In the genomic region with DNA sequence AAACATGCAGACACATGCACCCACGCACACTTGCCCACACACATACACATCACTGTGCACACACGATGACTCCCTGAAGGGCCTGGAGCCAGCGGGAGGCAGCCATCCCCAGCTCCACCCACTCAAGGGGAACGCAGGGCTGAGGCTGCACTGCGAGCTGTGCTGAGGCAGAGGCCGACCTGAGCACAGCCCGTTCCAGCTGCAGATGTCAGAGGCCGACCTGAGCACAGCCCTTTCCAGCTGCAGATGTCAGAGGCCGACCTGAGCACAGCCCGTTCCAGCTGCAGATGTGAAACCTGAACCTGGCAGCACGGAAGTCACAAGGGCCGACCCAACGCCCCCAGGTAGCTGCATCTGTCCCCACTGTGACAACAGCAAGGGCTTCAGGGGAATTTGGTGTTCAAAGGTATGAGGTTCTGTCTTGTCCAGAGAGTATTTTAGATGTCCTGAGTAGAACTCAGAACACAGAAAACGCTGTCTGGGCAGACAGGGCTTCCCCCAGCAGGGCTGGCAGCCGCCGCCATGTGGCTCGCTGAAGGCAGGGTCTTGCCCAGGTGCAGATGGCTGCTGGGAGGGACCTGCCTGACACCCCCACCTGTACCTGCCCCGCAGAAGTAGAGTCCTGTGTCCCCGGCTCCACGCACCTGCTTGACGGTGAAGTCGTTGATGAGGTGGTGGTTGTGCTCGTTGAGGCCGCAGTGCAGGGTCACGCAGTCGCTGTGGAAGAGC, we compare ENCODE assay signal across 12 cellular contexts. TPM values are rescaled to one million over a fixed set of nuclear protein-coding genes. Genes with fewer than 3 reads are reported as not detected.
A peak's percentile ranks its signal among the peaks of the same experiment; 100 is the strongest.
DNase-seq lines count a peak whose midpoint lies in the region; ATAC-seq and TF ChIP-seq lines count a peak whose summit lies in the region.
"Had no signal": no experiment of that assay in that cellular context is flagged by ENCODE, and none has a peak within 500 bp of the region (broad histone marks: within the 10 kb centered on the region; RNA-seq: fewer than 3 reads in every experiment).

No MANE protein-coding gene starts in this region.

- DNase-seq in GM13976 (ENCODE audit: low spot score) (peak; percentile 71), MM.1S (peak; percentile 97), lower lobe of right lung (no peak), HuH-7.5 (ENCODE audit: low spot score) (no peak), MCF 10A (ENCODE audit: unreplicated experiment) (no peak), NCI-H1436 treated with DMSO at 0.1 percent for 48 hours (lab: John Stamatoyannopoulos, UW) (no peak)
- DNase-seq: activated T-cell treated with anti-CD3 and anti-CD28 coated beads, Interleukin-2, amount 50 U/mL, for 48 hours; Caco-2; tibial artery had no signal

- H3K9ac ChIP-seq in MM.1S (ENCODE audit: low read length): peak overlapping the region; percentile 62

- CTCF ChIA-PET in MCF 10A (lab: Yijun Ruan, JAX): interaction anchor here (0.6 kb wide), 1 partner anchor 112 kb away, joined by 4 read pairs; no protein-coding TSS in a partner anchor

- in situ Hi-C loops in GM13976 (cut with MboI; ENCODE audit: low sequenced_read_pairs, unreplicated experiment): no loop called here

- POLR2A ChIA-PET in MCF 10A (lab: Yijun Ruan, JAX): no interaction called here

- H3K4me1 ChIP-seq in MM.1S (ENCODE audit: low read length) (peaks cover 58% of the 10 kb centered on the region), lower lobe of right lung (peaks cover 64% of the 10 kb centered on the region)
- H3K4me1 ChIP-seq: Caco-2 had no signal

- H3K36me3 Mint-ChIP-seq in MCF 10A (ENCODE audit: insufficient read depth, unreplicated experiment): peaks cover 52% of the 10 kb centered on the region

- H3K4me2 ChIP-seq in MM.1S (ENCODE audit: low read depth, low read length): peak overlapping the region; percentile 78
- H3K4me2 ChIP-seq: hepatocyte had no signal

- no peaks in the 10 kb centered on the region for H4K20me1 ChIP-seq in MM.1S (ENCODE audit: insufficient read depth, low read length)

- H3K9me3 Mint-ChIP-seq in MCF 10A (ENCODE audit: unreplicated experiment): no peaks in the 10 kb centered on the region

- H3K36me3 ChIP-seq in MM.1S (replicated peaks; ENCODE audit: insufficient read depth, low read length) (peaks cover 13% of the 10 kb centered on the region; the same call in 1 of the 2 replicates), lower lobe of right lung (peaks cover 71% of the 10 kb centered on the region)

- no peak overlapping the region for H3K4me3 Mint-ChIP-seq in MCF 10A (ENCODE audit: unreplicated experiment)

- BruUV-seq in MCF 10A (replicated peaks; lab: Mats Ljungman, UMichigan): no TSS peak

- H3K27me3 Mint-ChIP-seq in MCF 10A (ENCODE audit: insufficient read depth, unreplicated experiment): no peaks in the 10 kb centered on the region

- H3K27ac ChIP-seq in MM.1S (ENCODE audit: low read length) (peak overlapping the region; percentile 96), lower lobe of right lung (peak overlapping the region; percentile 77)
- H3K27ac ChIP-seq: hepatocyte, tibial artery had no signal

- peak; percentile 54 for ATAC-seq in GM21576 (IDR thresholded peaks at IDR 0.05; ENCODE audit: unreplicated experiment)
- peak in 1 of 2 donors; percentile 13 for ATAC-seq in lower lobe of right lung
- no peak for ATAC-seq in HG03571 (IDR thresholded peaks at IDR 0.05; ENCODE audit: unreplicated experiment)

- H3K27me3 ChIP-seq in MM.1S (replicated peaks; ENCODE audit: insufficient read depth, low read length) (no peaks in the 10 kb centered on the region), lower lobe of right lung (ENCODE audit: low read depth) (no peaks in the 10 kb centered on the region)
- H3K27me3 ChIP-seq: hepatocyte, tibial artery had no signal

- TF ChIP-seq CTCF in GM13976 (IDR thresholded peaks at IDR 0.05; ENCODE audit: borderline replicate concordance, control extremely low read depth, extremely low read depth, insufficient read depth, missing control alignments) (no peak), MM.1S (IDR thresholded peaks at IDR 0.05; ENCODE audit: low read length) (no peak), lower lobe of right lung (IDR thresholded peaks at IDR 0.05) (no peak), MCF 10A (IDR thresholded peaks at IDR 0.05; ENCODE audit: unreplicated experiment) (no peak)

- H3K4me1 Mint-ChIP-seq in MCF 10A (ENCODE audit: insufficient read depth, unreplicated experiment): no peaks in the 10 kb centered on the region

- peaks cover 39% of the 10 kb centered on the region for H3K79me2 ChIP-seq in MM.1S (ENCODE audit: low read length)

- H3K27ac Mint-ChIP-seq in MCF 10A (ENCODE audit: low read depth, unreplicated experiment): no peak overlapping the region

- intact Hi-C loops in lower lobe of right lung (cut with DNase I): no loop called here
- intact Hi-C loops in MCF 10A (cut with micrococcal nuclease): no loop called here

- H3K9me3 ChIP-seq in MM.1S (replicated peaks; ENCODE audit: insufficient read depth, low read length) (no peaks in the 10 kb centered on the region), lower lobe of right lung (no peaks in the 10 kb centered on the region)
- H3K9me3 ChIP-seq: Caco-2, tibial artery had no signal

- H3K4me3 ChIP-seq in MM.1S (ENCODE audit: low read length): no peak overlapping the region
- no peak overlapping the region for H3K4me3 ChIP-seq in lower lobe of right lung
- H3K4me3 ChIP-seq: hepatocyte, tibial artery had no signal

- H3F3A ChIP-seq in MM.1S (ENCODE audit: insufficient read depth, low read length): peaks cover 57% of the 10 kb centered on the region

- no peak overlapping the region for H2AFZ ChIP-seq in MM.1S (ENCODE audit: low read length)
- H2AFZ ChIP-seq: hepatocyte had no signal

- no peaks in the 10 kb centered on the region for H3K9me2 ChIP-seq in MM.1S (replicated peaks; ENCODE audit: insufficient read depth, low read length)

RNA-seq across cellular contexts. Expression of a gene that starts 33.4 kb away (rescaled TPM):
- total RNA-seq in lower lobe of right lung (165 TPM), MCF 10A (2022) (133 and 152 TPM in 2 replicates)

RNA-seq across cellular contexts. Expression of a gene that starts 43.1 kb away (rescaled TPM):
- total RNA-seq in lower lobe of right lung: 32.0 TPM
- 0.54 and 0.64 TPM in 2 replicates for total RNA-seq in MCF 10A (2022)

Comparison
In these comparisons a context has a peak if more than half of its experiments do, and no peak if none do; other contexts are left out.
1. DNase-seq: peak in GM13976 (single experiment) and MM.1S (single experiment); none in lower lobe of right lung (single experiment), HuH-7.5 (single experiment), MCF 10A (single experiment) and NCI-H1436 treated with DMSO at 0.1 percent for 48 hours (single experiment).
2. RNA of a gene that starts 43.1 kb away (total RNA-seq): 32.0 TPM in lower lobe of right lung (single experiment); 0.54 to 0.64 TPM in MCF 10A; every median in the first group is over 10 times any median in the second.